ENCODE assay signal across 8 cellular contexts in the genomic region with DNA sequence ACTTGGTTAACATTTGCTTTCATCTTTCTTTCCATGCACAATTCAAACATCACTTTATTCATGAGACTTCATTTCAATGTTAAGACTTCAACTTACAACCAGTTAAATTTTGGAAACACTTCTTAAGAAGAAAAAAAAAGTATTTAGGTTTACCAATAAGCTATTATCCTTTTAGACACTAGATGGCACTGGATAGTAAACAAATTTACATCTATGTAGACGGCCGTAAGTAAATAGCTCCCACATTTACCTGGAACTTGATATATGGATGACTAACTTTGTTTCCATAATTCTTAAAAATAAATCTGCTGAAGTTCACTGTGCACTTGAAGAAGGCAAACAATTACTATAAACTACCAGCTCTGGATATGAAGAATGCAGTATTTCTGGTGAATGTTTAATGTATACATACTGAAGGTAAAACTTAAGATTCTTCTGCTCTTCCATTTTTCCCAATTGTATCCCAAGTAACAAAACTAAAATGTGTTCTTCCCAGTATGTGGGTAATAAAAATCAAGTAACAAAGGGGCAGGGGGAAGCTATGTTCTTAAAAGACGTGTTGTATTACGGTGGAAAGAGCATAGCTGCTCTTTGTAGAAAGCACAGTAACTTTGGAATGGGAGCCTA.
DNase-seq lines count a peak whose midpoint lies in the region; ATAC-seq, FAIRE-seq and TF ChIP-seq lines count a peak whose summit lies in the region.

No MANE protein-coding gene starts in this region.

- H3K27me3 ChIP-seq in A673 (replicated peaks; ENCODE audit: insufficient read depth, low read depth, low read length, poor library complexity) (no peaks in the 10 kb centered on the region), K562 (ENCODE audit: control insufficient read depth in 2 of 2, insufficient read depth in 2 of 2, low read length in 2 of 2) (no peaks in the 10 kb centered on the region), lower lobe of right lung (ENCODE audit: low read depth) (no peaks in the 10 kb centered on the region)

- H3K36me3 ChIP-seq in A673 (ENCODE audit: insufficient read depth, low read length, poor library complexity, severe bottlenecking) (no peaks in the 10 kb centered on the region), K562 (ENCODE audit: control insufficient read depth, insufficient read depth, low read length) (no peaks in the 10 kb centered on the region), lower lobe of right lung (no peaks in the 10 kb centered on the region)

- WGBS in K562 (ENCODE audit: insufficient coverage, low coverage, missing lambda C conversion rate) = under 1% methylated on average over 4 of the region's 4 CpGs

- no peak overlapping the region for H3K27ac ChIP-seq in A673 (ENCODE audit: low read depth, low read length, poor library complexity, severe bottlenecking)
- no peak overlapping the region for H3K27ac ChIP-seq in K562 (ENCODE audit: extremely low read depth, low read depth, low read length)
- H3K27ac ChIP-seq in lower lobe of right lung = no peak overlapping the region

- H3K4me2 ChIP-seq in K562 (ENCODE audit: insufficient read depth, low read length) = no peak overlapping the region

- H2AFZ ChIP-seq in K562 (ENCODE audit: low read depth, low read length) = no peak overlapping the region

- no peak for FAIRE-seq in K562 (lab: Jason Lieb, UNC)

- no peaks in the 10 kb centered on the region for H4K20me1 ChIP-seq in K562 (replicated peaks; ENCODE audit: control insufficient read depth, insufficient read depth, low read length)

- H3K9me3 ChIP-seq in A673 (ENCODE audit: low read depth, low read length, poor library complexity, severe bottlenecking) (no peaks in the 10 kb centered on the region), K562 (replicated peaks; ENCODE audit: control insufficient read depth, insufficient read depth, low read depth, low read length) (0 out of 2 replicates have a peak, but pooled peaks cover 2% of the 10 kb centered on the region), lower lobe of right lung (no peaks in the 10 kb centered on the region)

- CTCF ChIA-PET in A673 (lab: Charles Lee) = interaction anchor here (0.6 to 1.4 kb wide), 6 partner anchors 21 to 417 kb away, joined by 3 to 10 read pairs (median 4); no protein-coding TSS in a partner anchor
- CTCF ChIA-PET in K562 (lab: Yijun Ruan, JAX; ENCODE audit: low intra/inter-chr PET ratio) = interaction anchor here (0.8 kb wide), 1 partner anchor 411 kb away, joined by 5 read pairs; no protein-coding TSS in a partner anchor

- H3K9ac ChIP-seq in K562 (ENCODE audit: insufficient read depth in 1 of 2, low read depth in 2 of 2, low read length in 2 of 2) = no peak overlapping the region

- TF ChIP-seq EP300 in K562 (IDR thresholded peaks at IDR 0.05; ENCODE audit: low read length) = no peak

- no peak overlapping the region for H3K4me3 ChIP-seq in A673 (ENCODE audit: low read depth, low read length, poor library complexity, severe bottlenecking)
- no peak overlapping the region for H3K4me3 ChIP-seq in K562
- H3K4me3 ChIP-seq in lower lobe of right lung = no peak overlapping the region

- no peaks in the 10 kb centered on the region for H3K79me2 ChIP-seq in K562 (ENCODE audit: control insufficient read depth, insufficient read depth, low read length)

- no peak for TF ChIP-seq POLR2A in K562 (conservative IDR thresholded peaks at IDR 0.05)

- peak; percentile 59 to 61 for TF ChIP-seq RAD21 in K562 (CRISPR knock-in tag; conservative IDR thresholded peaks at IDR 0.05 in 1 of 2, IDR thresholded peaks at IDR 0.05 in 1 of 2)

- H3K9me1 ChIP-seq in K562 (ENCODE audit: control insufficient read depth, insufficient read depth, low read length) = no peaks in the 10 kb centered on the region

- BruUV-seq in A673 (replicated peaks; lab: Mats Ljungman, UMichigan) = no TSS peak
- no TSS peak for BruUV-seq in K562 (replicated peaks; lab: Mats Ljungman, UMichigan)

- DNase-seq in A673 (ENCODE audit: low spot score) (peak; percentile 41), NCI-H1048 (lab: John Stamatoyannopoulos, UW) (peak; percentile 11), K562 (ENCODE audit: extremely low read depth in 1 of 4, low spot score in 3 of 4) (peak in 1 of 4 experiments; percentile 20), lower lobe of right lung (no peak), D341Med (ENCODE audit: low spot score) (no peak), occipital lobe (lab: John Stamatoyannopoulos, UW) (no peak)

- intact Hi-C loops in A673 (cut with micrococcal nuclease; ENCODE audit: unreplicated experiment) (loop anchor here (2.0 kb wide), 2 partner anchors 411 to 667 kb away; no protein-coding TSS in a partner anchor), K562 (cut with micrococcal nuclease) (loop anchor here (1.0 to 10.0 kb wide), 2 partner anchors 410 to 665 kb away; no protein-coding TSS in a partner anchor), lower lobe of right lung (cut with DNase I) (no loop called here)

- peak; percentile 65 for TF ChIP-seq CTCF in A673 (conservative IDR thresholded peaks at IDR 0.05; ENCODE audit: low read depth, low read length)
- peak in 2 of 3 experiments; percentile 32 to 50; a peak in 2 of 6 replicates for TF ChIP-seq CTCF in K562 (IDR thresholded peaks at IDR 0.05 in 2 of 3, conservative IDR thresholded peaks at IDR 0.05 in 1 of 3; ENCODE audit: insufficient read depth in 2 of 3, low read depth in 1 of 3, low read length in 3 of 3)
- peak; percentile 55 for TF ChIP-seq CTCF in lower lobe of right lung (IDR thresholded peaks at IDR 0.05)

- H3K4me1 ChIP-seq in A673 (ENCODE audit: insufficient read depth, low read length, poor library complexity, severe bottlenecking) = no peaks in the 10 kb centered on the region
- no peaks in the 10 kb centered on the region for H3K4me1 ChIP-seq in K562 (replicated peaks in 1 of 2; ENCODE audit: control insufficient read depth in 2 of 2, insufficient read depth in 2 of 2, low read length in 2 of 2)
- H3K4me1 ChIP-seq in lower lobe of right lung = no peaks in the 10 kb centered on the region

- POLR2A ChIA-PET in A673 (lab: Charles Lee; ENCODE audit: low non-redundant PET) (no interaction called here), K562 (lab: Yijun Ruan, JAX) (no interaction called here)

- peak; percentile 62 for ATAC-seq in GM18867 (IDR thresholded peaks at IDR 0.05; ENCODE audit: unreplicated experiment)
- no peak for ATAC-seq in K562
- ATAC-seq in lower lobe of right lung = no peak
- no peak for ATAC-seq in GM18498 (IDR thresholded peaks at IDR 0.05; ENCODE audit: unreplicated experiment)

- in situ Hi-C loops in K562 (cut with MboI) = no loop called here

TF ChIP-seq in K562, 482 proteins besides CTCF, POLR2A, EP300 and RAD21 (continues in another document):
- TF ChIP-seq, protein P1, sequence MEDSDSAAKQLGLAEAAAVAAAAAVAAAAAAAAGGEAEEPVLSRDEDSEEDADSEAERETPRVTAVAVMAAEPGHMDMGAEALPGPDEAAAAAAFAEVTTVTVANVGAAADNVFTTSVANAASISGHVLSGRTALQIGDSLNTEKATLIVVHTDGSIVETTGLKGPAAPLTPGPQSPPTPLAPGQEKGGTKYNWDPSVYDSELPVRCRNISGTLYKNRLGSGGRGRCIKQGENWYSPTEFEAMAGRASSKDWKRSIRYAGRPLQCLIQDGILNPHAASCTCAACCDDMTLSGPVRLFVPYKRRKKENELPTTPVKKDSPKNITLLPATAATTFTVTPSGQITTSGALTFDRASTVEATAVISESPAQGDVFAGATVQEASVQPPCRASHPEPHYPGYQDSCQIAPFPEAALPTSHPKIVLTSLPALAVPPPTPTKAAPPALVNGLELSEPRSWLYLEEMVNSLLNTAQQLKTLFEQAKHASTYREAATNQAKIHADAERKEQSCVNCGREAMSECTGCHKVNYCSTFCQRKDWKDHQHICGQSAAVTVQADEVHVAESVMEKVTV (CRISPR knock-in tag; IDR thresholded peaks at IDR 0.05) = 0 out of 2 replicates have a peak, but pooled peaks have one; percentile 19
- TF ChIP-seq BRD9 (IDR thresholded peaks at IDR 0.05; ENCODE audit: low read depth, partially characterized antibody) (no peak), MYC (IDR thresholded peaks at IDR 0.05; ENCODE audit: low read depth, low read length) (no peak), MYC (CRISPR knock-in tag; IDR thresholded peaks at IDR 0.05; ENCODE audit: borderline replicate concordance, low read depth) (no peak), RBM34 (IDR thresholded peaks at IDR 0.05; ENCODE audit: borderline replicate concordance, insufficient read depth, low read length) (no peak), SMAD2 (IDR thresholded peaks at IDR 0.05; ENCODE audit: low read depth, low read length) (no peak), HOXB6 (CRISPR knock-in tag; IDR thresholded peaks at IDR 0.05; ENCODE audit: borderline replicate concordance) (no peak), ZHX1 (conservative IDR thresholded peaks at IDR 0.05; ENCODE audit: low read length) (no peak)
- TF ChIP-seq, protein P2, sequence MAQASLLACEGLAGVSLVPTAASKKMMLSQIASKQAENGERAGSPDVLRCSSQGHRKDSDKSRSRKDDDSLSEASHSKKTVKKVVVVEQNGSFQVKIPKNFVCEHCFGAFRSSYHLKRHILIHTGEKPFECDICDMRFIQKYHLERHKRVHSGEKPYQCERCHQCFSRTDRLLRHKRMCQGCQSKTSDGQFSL (CRISPR knock-in tag; IDR thresholded peaks at IDR 0.05) = no peak
- TF ChIP-seq, protein P2 (tag; IDR thresholded peaks at IDR 0.05) = no peak

Comparison
In these comparisons a context has a peak if more than half of its experiments do, and no peak if none do; other contexts are left out.
1. DNase-seq: peak in A673 (single experiment) and NCI-H1048 (single experiment); none in lower lobe of right lung (single experiment), D341Med (single experiment) and occipital lobe (single experiment).
2. Peak in every context shown above with its lines, with median percentiles within 50 percentile points of each other: CTCF ChIP-seq.